Comparison of ENCODE assay signal across 21 cellular contexts in the genomic region with DNA sequence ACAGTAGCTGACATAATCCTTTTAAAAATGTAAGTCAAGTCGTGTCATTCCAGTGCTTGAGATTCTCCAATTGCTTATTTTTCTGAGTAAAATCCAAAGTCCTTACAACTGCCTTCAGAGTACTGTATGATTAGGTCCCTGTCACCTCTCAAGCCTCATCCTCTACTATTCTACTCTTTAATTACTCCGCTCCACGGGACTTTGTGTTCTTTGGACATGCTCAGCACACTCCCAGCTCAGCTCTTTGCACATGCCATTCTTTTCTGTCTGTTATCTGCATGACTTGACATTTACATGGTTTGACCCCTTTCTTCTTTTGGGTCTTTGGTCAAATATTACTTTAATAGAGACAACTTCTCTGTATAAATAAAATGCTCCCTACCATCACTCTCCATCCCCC. TPM values are rescaled to one million over a fixed set of nuclear protein-coding genes. Genes with fewer than 3 reads are reported as not detected.
"Had no signal": no experiment of that assay in that cellular context is flagged by ENCODE, and none has a peak within 500 bp of the region (broad histone marks: within the 10 kb centered on the region; RNA-seq: fewer than 3 reads in every experiment).

No MANE protein-coding gene starts in this region.

- H3K9me3 ChIP-seq: esophagus muscularis mucosa, gastroesophageal sphincter, heart right ventricle, left lung, lower lobe of right lung, mucosa of descending colon had no signal

- H3K4me1 ChIP-seq: esophagus muscularis mucosa, foreskin keratinocyte, gastroesophageal sphincter, heart right ventricle, left lung, lower lobe of right lung had no signal

- FAIRE-seq: colon, endothelial cell of umbilical vein, frontal cortex, islet of Langerhans, keratinocyte had no signal

- H3K27me3 ChIP-seq: dorsolateral prefrontal cortex, esophagus muscularis mucosa, gastroesophageal sphincter, heart right ventricle, left lung had no signal

- H3K27ac ChIP-seq: coronary artery, dorsolateral prefrontal cortex, esophagus muscularis mucosa, foreskin keratinocyte, gastroesophageal sphincter, heart right ventricle, left lung, lower lobe of right lung had no signal

- H3K4me3 ChIP-seq: coronary artery, dorsolateral prefrontal cortex, esophagus muscularis mucosa, gastroesophageal sphincter, heart right ventricle, left lung, lower lobe of right lung, mucosa of descending colon had no signal

- ATAC-seq: foreskin keratinocyte, gastroesophageal sphincter, left cardiac atrium, left lung, lower lobe of right lung, mucosa of descending colon had no signal

- DNase-seq: dermis blood vessel endothelial cell; dorsolateral prefrontal cortex; effector CD4-positive, alpha-beta T cell; effector memory CD4-positive, alpha-beta T cell; foreskin keratinocyte; heart right ventricle; hippocampal formation; left cardiac atrium; left lung; lower lobe of right lung; mesenchymal stem cell; mucosa of descending colon had no signal

- H3K36me3 ChIP-seq: heart right ventricle, left lung, lower lobe of right lung had no signal

RNA-seq across cellular contexts. Expression of a gene that starts 15.1 kb away (rescaled TPM):
- total RNA-seq: foreskin keratinocyte, lung microvascular endothelial cell had no signal
- polyA plus RNA-seq: endothelial cell of umbilical vein, foreskin keratinocyte had no signal
